9 cellular contexts compared by ENCODE assay signal in the genomic region with DNA sequence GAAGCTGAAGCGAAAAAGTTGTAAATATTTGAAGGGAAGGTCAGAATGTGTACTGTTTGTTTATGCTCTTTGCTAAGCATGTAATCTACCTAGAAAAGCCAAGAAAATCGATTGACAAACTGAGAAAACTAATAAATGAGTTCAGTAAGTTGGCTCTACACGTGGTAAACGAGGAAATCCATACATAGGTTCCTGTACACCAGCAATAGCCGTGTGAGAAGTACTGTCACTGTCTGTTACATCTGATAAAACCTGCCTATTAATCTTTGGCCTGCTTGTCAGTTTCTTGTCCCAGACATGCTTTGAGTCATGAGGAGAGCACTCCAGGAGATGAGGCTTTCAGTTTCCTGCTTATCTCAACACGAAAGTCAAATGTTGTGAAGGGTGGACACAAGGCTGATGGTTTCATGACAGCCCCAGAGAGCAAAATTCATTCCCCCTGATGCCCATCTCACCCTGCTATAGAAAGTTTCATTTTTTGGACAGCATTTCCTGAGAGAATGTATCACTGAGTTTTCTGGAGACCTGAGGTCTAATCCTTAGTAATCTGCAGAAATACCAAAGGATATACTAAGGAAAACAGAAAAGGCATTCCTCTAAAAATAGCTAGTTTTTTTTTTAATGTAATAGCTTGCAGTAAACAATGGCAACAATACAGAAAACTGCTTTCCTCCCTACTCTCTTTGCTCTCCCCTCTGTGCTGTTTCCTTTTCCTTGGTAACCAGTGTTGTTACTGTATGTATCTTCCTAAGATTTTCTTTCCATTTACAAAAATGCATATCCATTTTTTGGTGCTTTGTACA. TPM values are rescaled to one million over a fixed set of nuclear protein-coding genes. Genes with fewer than 3 reads are reported as not detected.
DNase-seq lines count a peak whose midpoint lies in the region; ATAC-seq and TF ChIP-seq lines count a peak whose summit lies in the region.
"Had no signal": no experiment of that assay in that cellular context is flagged by ENCODE, and none has a peak within 500 bp of the region (broad histone marks: within the 10 kb centered on the region; RNA-seq: fewer than 3 reads in every experiment).

No MANE protein-coding gene starts in this region.

- POLR2A ChIA-PET in MCF 10A (lab: Yijun Ruan, JAX): interaction anchor here (0.6 to 3.7 kb wide), 4 partner anchors 11 to 297 kb away, joined by 3 to 30 read pairs (median 6); no protein-coding TSS in a partner anchor

- intact Hi-C loops in MCF 10A (cut with micrococcal nuclease): no loop called here
- intact Hi-C loops in breast epithelium (cut with DNase I; ENCODE audit: low total_unique reads): no loop called here

- H3K27ac Mint-ChIP-seq in MCF 10A (ENCODE audit: low read depth, unreplicated experiment): peak overlapping the region; percentile 5

- H3K27ac ChIP-seq in breast epithelium (peak overlapping the region in 1 of 2 donors; percentile 45), smooth muscle cell (ENCODE audit: low read depth) (peak overlapping the region; percentile 76)

- peaks cover 33% of the 10 kb centered on the region for H3K4me1 Mint-ChIP-seq in MCF 10A (ENCODE audit: insufficient read depth, unreplicated experiment)

- no peaks in the 10 kb centered on the region for H3K36me3 Mint-ChIP-seq in MCF 10A (ENCODE audit: insufficient read depth, unreplicated experiment)

- TF ChIP-seq POLR2A in breast epithelium (IDR thresholded peaks at IDR 0.05): no peak

- no peaks in the 10 kb centered on the region for H3K9me3 ChIP-seq in breast epithelium
- H3K9me3 ChIP-seq in endocrine pancreas (ENCODE audit: control insufficient read depth, low read length): no peaks in the 10 kb centered on the region
- H3K9me3 ChIP-seq in smooth muscle cell (replicated peaks; ENCODE audit: low read depth): no peaks in the 10 kb centered on the region

- 45% methylated on average over 6 of the region's 6 CpGs for WGBS in smooth muscle cell (ENCODE audit: low lambda C conversion rate)

- peaks cover 99% of the 10 kb centered on the region for H4K20me1 ChIP-seq in smooth muscle cell (ENCODE audit: low read depth)

- peak overlapping the region; percentile 69 for H3K4me2 ChIP-seq in smooth muscle cell

- H2AFZ ChIP-seq in smooth muscle cell (ENCODE audit: low read depth): no peak overlapping the region

- H3K36me3 ChIP-seq in breast epithelium: no peaks in the 10 kb centered on the region
- no peaks in the 10 kb centered on the region for H3K36me3 ChIP-seq in endocrine pancreas (ENCODE audit: control insufficient read depth, insufficient read depth, low read length)
- no peaks in the 10 kb centered on the region for H3K36me3 ChIP-seq in smooth muscle cell (ENCODE audit: low read depth)

- peaks cover 89% of the 10 kb centered on the region for H3K79me2 ChIP-seq in smooth muscle cell (ENCODE audit: low read depth)

- ATAC-seq in HG03469 (IDR thresholded peaks at IDR 0.05; ENCODE audit: unreplicated experiment) (peak; percentile 48), HG02798 (IDR thresholded peaks at IDR 0.05; ENCODE audit: poor library complexity, unreplicated experiment) (no peak)

- CTCF ChIA-PET in MCF 10A (lab: Yijun Ruan, JAX): interaction anchor here (1.2 kb wide), 2 partner anchors 17 to 20 kb away, joined by 3 to 5 read pairs; no protein-coding TSS in a partner anchor

- no peak overlapping the region for H3K4me3 ChIP-seq in breast epithelium
- H3K4me3 ChIP-seq in endocrine pancreas (ENCODE audit: control insufficient read depth, insufficient read depth, low read length): peak overlapping the region; percentile 56
- H3K4me3 ChIP-seq in smooth muscle cell: no peak overlapping the region

- peaks cover 12% of the 10 kb centered on the region for H3F3A ChIP-seq in smooth muscle cell (ENCODE audit: low read depth)

- BruUV-seq in MCF 10A (replicated peaks; lab: Mats Ljungman, UMichigan): no TSS peak

- DNase-seq in MCF 10A (ENCODE audit: unreplicated experiment) (peak; percentile 23), breast epithelium (ENCODE audit: low spot score in 2 of 2) (no peak), smooth muscle cell (lab: John Stamatoyannopoulos, UW; ENCODE audit: unreplicated experiment) (no peak), NCI-H82 (lab: John Stamatoyannopoulos, UW) (no peak), medulla oblongata (ENCODE audit: extremely low spot score) (no peak)
- DNase-seq: activated T-cell treated with anti-CD3 and anti-CD28 coated beads, Interleukin-2, amount 50 U/mL, for 1 hour had no signal

- H3K9me3 Mint-ChIP-seq in MCF 10A (ENCODE audit: unreplicated experiment): no peaks in the 10 kb centered on the region

- TF ChIP-seq CTCF in MCF 10A (IDR thresholded peaks at IDR 0.05; ENCODE audit: unreplicated experiment) (no peak), breast epithelium (IDR thresholded peaks at IDR 0.05) (no peak), smooth muscle cell (IDR thresholded peaks at IDR 0.05; ENCODE audit: borderline replicate concordance, insufficient read depth, poor library complexity, severe bottlenecking) (no peak)

- H3K4me3 Mint-ChIP-seq in MCF 10A (ENCODE audit: unreplicated experiment): no peak overlapping the region

- H3K27me3 Mint-ChIP-seq in MCF 10A (ENCODE audit: insufficient read depth, unreplicated experiment): no peaks in the 10 kb centered on the region

- H3K27me3 ChIP-seq in breast epithelium: no peaks in the 10 kb centered on the region
- H3K27me3 ChIP-seq in endocrine pancreas (ENCODE audit: control insufficient read depth, insufficient read depth, low read length): no peaks in the 10 kb centered on the region
- H3K27me3 ChIP-seq in smooth muscle cell (ENCODE audit: low read depth): no peaks in the 10 kb centered on the region

- H3K9ac ChIP-seq in endocrine pancreas (ENCODE audit: control insufficient read depth, insufficient read depth, low read length): peak overlapping the region; percentile 13
- peak overlapping the region; percentile 14 for H3K9ac ChIP-seq in smooth muscle cell (ENCODE audit: low read depth)

- H3K4me1 ChIP-seq in breast epithelium (peaks cover 0 to 5% of the 10 kb centered on the region in 2 donors), endocrine pancreas (ENCODE audit: control insufficient read depth, insufficient read depth, low read length) (peaks cover 5% of the 10 kb centered on the region), smooth muscle cell (ENCODE audit: low read depth) (peaks cover 31% of the 10 kb centered on the region)

RNA-seq across cellular contexts. Expression of gene BMPR1A, which starts 18.8 kb away (rescaled TPM):
- total RNA-seq in MCF 10A (2022): 27.3 and 34.3 TPM in 2 replicates
- 10 to 100 TPM; 49.8 to 87.2 (median 57.4) TPM for total RNA-seq in breast epithelium
- 52.2 and 80.9 TPM in 2 replicates for total RNA-seq in smooth muscle cell
- polyA plus RNA-seq in smooth muscle cell: 13.6 and 15.5 TPM in 2 replicates
